Comparison of ENCODE assay signal across 14 cellular contexts in the genomic region with DNA sequence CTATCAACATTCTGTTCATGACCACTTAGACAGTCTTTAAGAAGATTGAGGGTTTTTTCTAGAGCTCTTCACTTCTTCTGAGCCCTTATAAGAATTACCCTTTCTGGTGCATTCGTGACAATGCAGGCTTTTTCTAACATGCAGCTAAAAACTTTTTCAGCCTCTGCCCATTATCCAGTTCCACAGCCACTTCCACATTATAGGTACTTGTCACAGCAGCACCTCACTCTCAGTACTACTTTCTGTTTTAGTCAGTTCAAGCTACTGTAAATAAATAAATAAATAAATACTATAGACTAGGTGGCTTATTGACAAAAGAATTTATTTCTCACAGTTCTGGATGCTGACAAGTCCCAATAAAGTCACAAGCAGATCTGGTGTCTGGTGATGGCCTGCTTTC.
DNase-seq lines count a peak whose midpoint lies in the region; ATAC-seq and TF ChIP-seq lines count a peak whose summit lies in the region.
"Had no signal": no experiment of that assay in that cellular context is flagged by ENCODE, and none has a peak within 500 bp of the region (broad histone marks: within the 10 kb centered on the region; RNA-seq: fewer than 3 reads in every experiment).

No MANE protein-coding gene starts in this region.

- no peaks in the 10 kb centered on the region for H4K20me1 ChIP-seq in osteoblast (ENCODE audit: insufficient read depth, low read length)

- H3K27me3 ChIP-seq in osteoblast (ENCODE audit: insufficient read depth, low read length): no peaks in the 10 kb centered on the region

- intact Hi-C loops in cardiac septum (cut with DNase I): no loop called here

- ATAC-seq in GM18508 (IDR thresholded peaks at IDR 0.05; ENCODE audit: insufficient read depth, unreplicated experiment) (peak; percentile 62), GM19467 (IDR thresholded peaks at IDR 0.05; ENCODE audit: unreplicated experiment) (peak; percentile 64), HG02798 (IDR thresholded peaks at IDR 0.05; ENCODE audit: poor library complexity, unreplicated experiment) (peak; percentile 72), HG03354 (IDR thresholded peaks at IDR 0.05; ENCODE audit: poor library complexity, severe bottlenecking, unreplicated experiment) (peak; percentile 79)
- ATAC-seq: stimulated activated naive CD8-positive, alpha-beta T cell treated with anti-CD3 and anti-CD28 coated beads, Interleukin-15, Interleukin-2, amounts not matched to agents 100 U/mL and 50 U/mL, for 24 hours had no signal

- TF ChIP-seq CTCF in osteoblast (IDR thresholded peaks at IDR 0.05; ENCODE audit: extremely low read depth, low read depth, low read length): no peak

- H3K9me3 ChIP-seq in osteoblast (ENCODE audit: low read depth, low read length): no peaks in the 10 kb centered on the region

- no peak overlapping the region for H3K4me2 ChIP-seq in osteoblast (ENCODE audit: insufficient read depth, low read length)

- no peaks in the 10 kb centered on the region for H3K4me1 ChIP-seq in osteoblast (ENCODE audit: insufficient read depth, low read length)

- no peak overlapping the region for H3K4me3 ChIP-seq in osteoblast (ENCODE audit: insufficient read depth, low read length)

- H3K36me3 ChIP-seq in osteoblast (ENCODE audit: insufficient read depth, low read length): no peaks in the 10 kb centered on the region

- DNase-seq in cardiac septum (ENCODE audit: low spot score) (no peak), osteoblast (ENCODE audit: insufficient read length, low spot score, missing footprints) (no peak), NCI-H1105 (lab: John Stamatoyannopoulos, UW) (no peak)
- DNase-seq in activated effector memory CD4-positive, alpha-beta T cell treated with Interleukin-2 at 50 U/mL for 16 hours: no peak
- DNase-seq: activated T-cell treated with anti-CD3 and anti-CD28 coated beads, Interleukin-2, amount 50 U/mL, for 48 hours; DMS 273 treated with DMSO at 0.1 percent for 48 hours; foreskin fibroblast; OCI-M1; stimulated activated CD4-positive, alpha-beta T cell treated with anti-CD3 and anti-CD28 coated beads, Interleukin-4, amount 100 ng/mL, for 24 hours; stimulated activated naive CD8-positive, alpha-beta T cell treated with anti-CD3 and anti-CD28 coated beads, Interleukin-15, Interleukin-2, amounts not matched to agents 100 U/mL and 50 U/mL, for 24 hours had no signal

- H2AFZ ChIP-seq in osteoblast (ENCODE audit: low read length): no peak overlapping the region

- no peak overlapping the region for H3K27ac ChIP-seq in osteoblast (ENCODE audit: low read depth, low read length)

- H3K79me2 ChIP-seq in osteoblast (ENCODE audit: insufficient read depth, low read length): no peaks in the 10 kb centered on the region
